8 cellular contexts compared by ENCODE assay signal in genomic region chr1:193060938-193061337, GRCh38. TPM values are rescaled to one million over a fixed set of nuclear protein-coding genes. Genes with fewer than 3 reads are reported as not detected.
DNase-seq lines count a peak whose midpoint lies in the region; ATAC-seq and TF ChIP-seq lines count a peak whose summit lies in the region.

No MANE protein-coding gene starts in this region.

- H3K27ac Mint-ChIP-seq in WTC11 = no peak overlapping the region

- H3K27me3 ChIP-seq in BE2C (no peaks in the 10 kb centered on the region), iPS-15b (ENCODE audit: control insufficient read depth, insufficient read depth, low read length) (no peaks in the 10 kb centered on the region), tibial nerve (no peaks in the 10 kb centered on the region)

- 0 out of 2 replicates have a peak, but pooled peaks cover 3% of the 10 kb centered on the region for H3K9me3 Mint-ChIP-seq in WTC11

- peaks cover 5% of the 10 kb centered on the region; the same call in 1 of the 2 replicates for H3K36me3 Mint-ChIP-seq in WTC11

- DNase-seq in BE2C (peak; percentile 26), HEK293T (ENCODE audit: extremely low spot score) (peak; percentile 21), WTC11 (ENCODE audit: low spot score) (no peak), tibial nerve (ENCODE audit: low spot score in 2 of 2) (no peak), foreskin melanocyte (no peak), left lobe of liver (ENCODE audit: low spot score) (no peak), midbrain (lab: John Stamatoyannopoulos, UW) (no peak)

- H3K4me3 Mint-ChIP-seq in WTC11 = peak overlapping the region; percentile 100

- no peak for TF ChIP-seq EP300 in tibial nerve (IDR thresholded peaks at IDR 0.05)

- peaks cover 4% of the 10 kb centered on the region; the same call in 1 of the 2 replicates for H3K36me3 ChIP-seq in BE2C
- H3K36me3 ChIP-seq in iPS-15b (ENCODE audit: control insufficient read depth, insufficient read depth, low read length) = peaks cover 3% of the 10 kb centered on the region
- no peaks in the 10 kb centered on the region for H3K36me3 ChIP-seq in tibial nerve

- no peak for TF ChIP-seq POLR2A in tibial nerve (IDR thresholded peaks at IDR 0.05)

- H3K4me1 ChIP-seq in BE2C = no peaks in the 10 kb centered on the region; the same call in 1 of the 2 replicates
- peaks cover 3% of the 10 kb centered on the region for H3K4me1 ChIP-seq in iPS-15b (ENCODE audit: control insufficient read depth, insufficient read depth, low read length)
- H3K4me1 ChIP-seq in tibial nerve = peaks cover 0 to 52% (median 19%) of the 10 kb centered on the region in 4 donors

- peaks cover 37% of the 10 kb centered on the region for H3K4me1 Mint-ChIP-seq in WTC11

- CTCF ChIA-PET in HEK293T (lab: Yijun Ruan, JAX) = no interaction called here
- CTCF ChIA-PET in WTC11 (lab: Charles Lee) = no interaction called here

- POLR2A ChIA-PET in HEK293T (lab: Yijun Ruan, JAX) = no interaction called here
- POLR2A ChIA-PET in WTC11 (lab: Charles Lee) = interaction anchor here (0.6 kb wide), 1 partner anchor 116 kb away, joined by 6 read pairs; no protein-coding TSS in a partner anchor

- H3K9me3 ChIP-seq in BE2C (no peaks in the 10 kb centered on the region), iPS-15b (ENCODE audit: control insufficient read depth, insufficient read depth, low read length) (no peaks in the 10 kb centered on the region), tibial nerve (no peaks in the 10 kb centered on the region)

- H3K9ac ChIP-seq in iPS-15b (ENCODE audit: low read depth, low read length) = peak overlapping the region; percentile 97

- peak overlapping the region; percentile 72 to 99 (median 95) for H3K27ac ChIP-seq in tibial nerve

- TF ChIP-seq CTCF in BE2C (IDR thresholded peaks at IDR 0.05; ENCODE audit: low read depth, low read length) (no peak), WTC11 (IDR thresholded peaks at IDR 0.05) (no peak), tibial nerve (IDR thresholded peaks at IDR 0.05) (no peak)

- peak overlapping the region; percentile 94 for H3K4me3 ChIP-seq in BE2C (ENCODE audit: low read depth, low read length)
- peak overlapping the region; percentile 98 for H3K4me3 ChIP-seq in iPS-15b (ENCODE audit: low read depth, low read length)
- peak overlapping the region in 3 of 4 donors; percentile 76 to 86 (median 85) for H3K4me3 ChIP-seq in tibial nerve

- WGBS in tibial nerve, 2 donors = 4 to 13% methylated on average over 2 of the region's 2 CpGs

- no peaks in the 10 kb centered on the region for H3K27me3 Mint-ChIP-seq in WTC11 (ENCODE audit: low read depth)

- ATAC-seq in WTC11 = no peak
- no peak for ATAC-seq in left lobe of liver

TF ChIP-seq in HEK293T, 16 proteins besides CTCF, POLR2A, EP300 and RAD21:
- TF ChIP-seq BHLHE40 (IDR thresholded peaks at IDR 0.05; ENCODE audit: borderline replicate concordance) = no peak
- TF ChIP-seq ZNF384 (IDR thresholded peaks at IDR 0.05) = no peak
- TF ChIP-seq NFRKB (IDR thresholded peaks at IDR 0.05) = no peak
- no peak for TF ChIP-seq FOXM1 (IDR thresholded peaks at IDR 0.05; ENCODE audit: borderline replicate concordance)
- no peak for TF ChIP-seq L3MBTL2 (conservative IDR thresholded peaks at IDR 0.05)
- TF ChIP-seq FOXK2 (IDR thresholded peaks at IDR 0.05) = no peak
- no peak for TF ChIP-seq ARNT (IDR thresholded peaks at IDR 0.05)
TF ChIP-seq in HEK293T: peak in this region for 0.

TF ChIP-seq in WTC11, 78 proteins besides CTCF, POLR2A, EP300 and RAD21:
- no peak for TF ChIP-seq TEAD4 (CRISPR knock-in tag; IDR thresholded peaks at IDR 0.05)
- TF ChIP-seq E2F1 (CRISPR knock-in tag; IDR thresholded peaks at IDR 0.05) = no peak
- TF ChIP-seq FOXJ3 (CRISPR knock-in tag; IDR thresholded peaks at IDR 0.05; ENCODE audit: borderline replicate concordance) = no peak
- no peak for TF ChIP-seq MYBL2 (CRISPR knock-in tag; IDR thresholded peaks at IDR 0.05)

RNA-seq across cellular contexts. Expression of gene RO60, which starts 1.5 kb away (rescaled TPM):
- 31.3 TPM for polyA plus RNA-seq in BE2C (2012; ENCODE audit: insufficient read depth, insufficient read length, low read depth)
- total RNA-seq in WTC11 (2021) (79.9 to 86.4 TPM (median 84.7 TPM) in 3 replicates), tibial nerve (100 to 1,000 TPM in 2 of 4 donors, 10 to 100 TPM in 2; 67.5 to 108 (median 91.3) TPM), left lobe of liver (21.4 TPM)

RNA-seq across cellular contexts. Expression of gene UCHL5, which starts 1.8 kb away (rescaled TPM):
- polyA plus RNA-seq in BE2C (2012; ENCODE audit: insufficient read depth, insufficient read length, low read depth) = 65.3 TPM
- 31.6 to 41.5 TPM (median 32.8 TPM) in 3 replicates for total RNA-seq in WTC11 (2021)
- 10 to 100 TPM; 22.2 to 50.0 (median 29.0) TPM for total RNA-seq in tibial nerve
- total RNA-seq in left lobe of liver = 15.2 TPM

RNA-seq across cellular contexts. Expression of gene GLRX2, which starts 44.3 kb away (rescaled TPM):
- polyA plus RNA-seq in BE2C (2012; ENCODE audit: insufficient read depth, insufficient read length, low read depth) = 8.7 TPM
- 8.4 to 9.9 TPM (median 8.6 TPM) in 3 replicates for total RNA-seq in WTC11 (2021)
- total RNA-seq in tibial nerve = 1 to 10 TPM; 3.9 to 8.3 (median 4.8) TPM
- 13.2 TPM for total RNA-seq in left lobe of liver

Comparison
In these comparisons a context has a peak if more than half of its experiments do, and no peak if none do; other contexts are left out.
1. DNase-seq: peak in BE2C (single experiment) and HEK293T (single experiment); none in WTC11 (single experiment), tibial nerve (0 of 2), foreskin melanocyte (single experiment), left lobe of liver (single experiment) and midbrain (single experiment).
2. Peak in every context shown above with its lines, with median percentiles within 50 percentile points of each other: H3K4me3 ChIP-seq.